Comparison of ENCODE assay signal across 17 cellular contexts in the genomic region with DNA sequence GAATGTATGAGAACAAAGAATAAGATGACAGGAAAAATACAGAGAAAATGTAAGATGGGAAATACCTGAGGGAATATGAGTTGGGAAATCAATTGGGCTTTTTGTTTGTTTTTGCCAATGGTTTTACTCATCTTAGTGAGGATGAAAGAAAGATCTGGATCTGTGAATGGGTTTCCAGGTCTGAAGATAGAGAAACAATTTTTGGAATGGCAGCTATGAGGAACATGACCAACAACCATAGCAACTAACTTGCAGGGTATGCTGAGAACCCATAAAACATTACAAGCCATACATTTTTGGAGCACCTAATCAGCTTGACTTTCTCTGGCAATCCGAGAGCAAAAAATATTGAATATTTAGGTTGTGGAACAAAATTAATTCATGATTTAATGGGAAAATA.
A peak's percentile ranks its signal among the peaks of the same experiment; 100 is the strongest.
DNase-seq lines count a peak whose midpoint lies in the region; ATAC-seq and TF ChIP-seq lines count a peak whose summit lies in the region.
"Had no signal": no experiment of that assay in that cellular context is flagged by ENCODE, and none has a peak within 500 bp of the region (broad histone marks: within the 10 kb centered on the region; RNA-seq: fewer than 3 reads in every experiment).

No MANE protein-coding gene starts in this region.

- H3K4me1 ChIP-seq in IMR-90 (ENCODE audit: control insufficient read depth, insufficient read depth, low read length) (no peaks in the 10 kb centered on the region), PC-9 (replicated peaks; ENCODE audit: insufficient read depth) (no peaks in the 10 kb centered on the region)
- H3K4me1 ChIP-seq: BE2C, HAP-1 had no signal

- no peaks in the 10 kb centered on the region for H3K4me1 Mint-ChIP-seq in stimulated activated naive B cell treated with anti-CD40 and anti-IgM and Interleukin-4, amounts not matched to agents 10 μg/mL and 1 μg/mL and 100 μg/mL, for 72 hours
- H3K4me1 Mint-ChIP-seq: CD4-positive, CD25-positive, alpha-beta regulatory T cell; CD8-positive, alpha-beta memory T cell had no signal

- no peak overlapping the region for H3K4me3 Mint-ChIP-seq in stimulated activated naive B cell treated with anti-CD40 and anti-IgM and Interleukin-4, amounts not matched to agents 10 μg/mL and 1 μg/mL and 100 μg/mL, for 72 hours
- H3K4me3 Mint-ChIP-seq: CD4-positive, CD25-positive, alpha-beta regulatory T cell; CD8-positive, alpha-beta memory T cell had no signal

- H3K4ac ChIP-seq in IMR-90 (ENCODE audit: low read depth, low read length), result no peak overlapping the region

- no peak overlapping the region for H3K4me2 ChIP-seq in IMR-90 (ENCODE audit: low read depth, low read length)
- no peak overlapping the region for H3K4me2 ChIP-seq in PC-9

- H4K91ac ChIP-seq in IMR-90 (ENCODE audit: insufficient read depth, low read depth, low read length), result no peak overlapping the region

- H3K9me3 Mint-ChIP-seq in stimulated activated naive B cell treated with anti-CD40 and anti-IgM and Interleukin-4, amounts not matched to agents 10 μg/mL and 1 μg/mL and 100 μg/mL, for 72 hours, result peaks cover 0 to 4% of the 10 kb centered on the region in 2 donors

- no peaks in the 10 kb centered on the region for H3K36me3 ChIP-seq in IMR-90 (ENCODE audit: control insufficient read depth, insufficient read depth, low read length)
- H3K36me3 ChIP-seq in PC-9 (ENCODE audit: low read depth), result no peaks in the 10 kb centered on the region
- H3K36me3 ChIP-seq: BE2C, HAP-1 had no signal

- no peak overlapping the region for H2AK5ac ChIP-seq in IMR-90 (ENCODE audit: low read depth, low read length)

- no peak overlapping the region for H3K23ac ChIP-seq in IMR-90 (ENCODE audit: low read depth, low read length)

- no peaks in the 10 kb centered on the region for H3K9me1 ChIP-seq in IMR-90 (ENCODE audit: insufficient read depth, low read length)

- H3K4me3 ChIP-seq in IMR-90 (ENCODE audit: insufficient read depth, low read depth, low read length) (no peak overlapping the region), PC-9 (no peak overlapping the region)
- H3K4me3 ChIP-seq: GM23248, HAP-1 had no signal

- ATAC-seq in IMR-90 (ENCODE audit: low read depth), result peak; percentile 32; the same call in 1 of the 2 replicates
- no peak for ATAC-seq in stimulated activated naive B cell treated with anti-CD40 and anti-IgM and Interleukin-4, amounts not matched to agents 10 μg/mL and 1 μg/mL and 100 μg/mL, for 72 hours (replicated peaks)
- ATAC-seq: HepG2 had no signal

- no peak overlapping the region for H3K27ac Mint-ChIP-seq in stimulated activated naive B cell treated with anti-CD40 and anti-IgM and Interleukin-4, amounts not matched to agents 10 μg/mL and 1 μg/mL and 100 μg/mL, for 72 hours
- H3K27ac Mint-ChIP-seq: CD4-positive, CD25-positive, alpha-beta regulatory T cell; CD8-positive, alpha-beta memory T cell had no signal

- no peaks in the 10 kb centered on the region for H4K20me1 ChIP-seq in IMR-90 (ENCODE audit: insufficient read depth, low read length)
- no peaks in the 10 kb centered on the region for H4K20me1 ChIP-seq in PC-9 (ENCODE audit: insufficient read depth)

- H2BK20ac ChIP-seq in IMR-90 (ENCODE audit: low read depth, low read length), result no peak overlapping the region

- DNase-seq in IMR-90 (no peak), astrocyte of the hippocampus (ENCODE audit: low read depth, low spot score) (peak; percentile 10), iris pigment epithelial cell (ENCODE audit: low read depth) (peak; percentile 37), PC-9 (no peak), DMS114 treated with DMSO at 0.1 percent for 48 hours (lab: John Stamatoyannopoulos, UW; ENCODE audit: unreplicated experiment) (no peak)
- no peak for DNase-seq in stimulated activated naive B cell treated with anti-CD40 and anti-IgM and Interleukin-4, amounts not matched to agents 10 μg/mL and 1 μg/mL and 100 μg/mL, for 72 hours
- no peak for DNase-seq in activated CD4-positive, alpha-beta T cell treated with anti-CD3 and anti-CD28 coated beads, Interleukin-2, amount 50 U/mL, for 4 hours
- DNase-seq: BE2C; C1 segment of cervical spinal cord; CD4-positive, CD25-positive, alpha-beta regulatory T cell; CD8-positive, alpha-beta memory T cell; COR-L47; DMS 273 treated with DMSO at 0.1 percent for 48 hours; GDM1; GM23248 had no signal

- TF ChIP-seq CTCF in IMR-90 (conservative IDR thresholded peaks at IDR 0.05; ENCODE audit: low read depth, low read length), result no peak
- no peak for TF ChIP-seq CTCF in PC-9 (conservative IDR thresholded peaks at IDR 0.05)

- H4K8ac ChIP-seq in IMR-90 (ENCODE audit: low read depth in 2 of 2, low read length in 2 of 2), result no peak overlapping the region

- intact Hi-C loops in IMR-90 (cut with micrococcal nuclease), result no loop called here
- intact Hi-C loops in PC-9 (cut with micrococcal nuclease; ENCODE audit: unreplicated experiment), result no loop called here

- no peak for TF ChIP-seq POLR2A in IMR-90 (IDR thresholded peaks at IDR 0.05; ENCODE audit: low read depth, low read length)

- no peaks in the 10 kb centered on the region for H3K79me2 ChIP-seq in PC-9 (ENCODE audit: low read depth)

- H4K5ac ChIP-seq in IMR-90 (ENCODE audit: low read depth, low read length), result no peak overlapping the region

- H3K9ac ChIP-seq in IMR-90 (ENCODE audit: low read depth, low read length), result no peak overlapping the region
- H3K9ac ChIP-seq: GM23248 had no signal

- in situ Hi-C loops in IMR-90 (cut with MboI; ENCODE audit: low sequenced_read_pairs), result no loop called here

- H3K18ac ChIP-seq in IMR-90 (ENCODE audit: low read depth, low read length), result no peak overlapping the region

- H3K56ac ChIP-seq in IMR-90 (ENCODE audit: extremely low read depth, insufficient read depth, low read length), result no peak overlapping the region

- no peak overlapping the region for H2AFZ ChIP-seq in IMR-90 (replicated peaks; ENCODE audit: low read length, poor library complexity)
- no peak overlapping the region for H2AFZ ChIP-seq in PC-9
- H2AFZ ChIP-seq: GM23248 had no signal

- H3K36me3 Mint-ChIP-seq in stimulated activated naive B cell treated with anti-CD40 and anti-IgM and Interleukin-4, amounts not matched to agents 10 μg/mL and 1 μg/mL and 100 μg/mL, for 72 hours, result no peaks in the 10 kb centered on the region
- H3K36me3 Mint-ChIP-seq: CD4-positive, CD25-positive, alpha-beta regulatory T cell; CD8-positive, alpha-beta memory T cell had no signal

- no peak overlapping the region for H3K14ac ChIP-seq in IMR-90 (replicated peaks; ENCODE audit: low read depth, low read length)

- H3K27me3 ChIP-seq in IMR-90 (ENCODE audit: control insufficient read depth, insufficient read depth, low read length) (no peaks in the 10 kb centered on the region; the same call in 1 of the 2 replicates), PC-9 (ENCODE audit: insufficient read depth, low read depth) (no peaks in the 10 kb centered on the region)
- H3K27me3 ChIP-seq: BE2C had no signal

- no peak for TF ChIP-seq RAD21 in IMR-90 (IDR thresholded peaks at IDR 0.05; ENCODE audit: low read length)

- H3K9me3 ChIP-seq in IMR-90 (ENCODE audit: control insufficient read depth, insufficient read depth, low read length) (no peaks in the 10 kb centered on the region), PC-9 (ENCODE audit: insufficient read depth, low read depth) (peaks cover 3% of the 10 kb centered on the region; the same call in 1 of the 2 replicates)
- H3K9me3 ChIP-seq: BE2C, HAP-1 had no signal

- dilution Hi-C loops in IMR-90 (cut with HindIII; ENCODE audit: low sequenced_read_pairs, unreplicated experiment), result no loop called here

- no peak overlapping the region for H3K27ac ChIP-seq in IMR-90 (ENCODE audit: insufficient read depth, low read length)
- H3K27ac ChIP-seq in PC-9, result no peak overlapping the region
- H3K27ac ChIP-seq: GM23248 had no signal

- CTCF ChIA-PET in IMR-90 (lab: Yijun Ruan, JAX) (no interaction called here), PC-9 (lab: Charles Lee) (no interaction called here)

- no peaks in the 10 kb centered on the region for H3K27me3 Mint-ChIP-seq in stimulated activated naive B cell treated with anti-CD40 and anti-IgM and Interleukin-4, amounts not matched to agents 10 μg/mL and 1 μg/mL and 100 μg/mL, for 72 hours
- H3K27me3 Mint-ChIP-seq: CD4-positive, CD25-positive, alpha-beta regulatory T cell had no signal

- H3K79me1 ChIP-seq in IMR-90 (ENCODE audit: low read depth in 1 of 2, low read length in 2 of 2), result no peaks in the 10 kb centered on the region

- no peak overlapping the region for H2BK120ac ChIP-seq in IMR-90 (ENCODE audit: low read depth, low read length)

- no peaks in the 10 kb centered on the region for H3F3A ChIP-seq in PC-9 (ENCODE audit: insufficient read depth, low read depth)

- H2AK9ac ChIP-seq in IMR-90 (replicated peaks; ENCODE audit: low read depth, low read length, poor library complexity), result no peak overlapping the region

- BruUV-seq in IMR-90 (replicated peaks; lab: Mats Ljungman, UMichigan) (no TSS peak), PC-9 (replicated peaks; lab: Mats Ljungman, UMichigan) (no TSS peak)

- POLR2A ChIA-PET in IMR-90 (lab: Charles Lee; ENCODE audit: unreplicated experiment) (no interaction called here), PC-9 (lab: Charles Lee; ENCODE audit: unreplicated experiment) (no interaction called here)

- no peak overlapping the region for H2BK5ac ChIP-seq in IMR-90 (ENCODE audit: low read depth, low read length, poor library complexity, severe bottlenecking)

- WGBS in IMR-90 (ENCODE audit: extremely low coverage in 2 of 2, insufficient read length in 1 of 2), 2 experiments, result 64% methylated on average over 1 of the region's 1 CpG; no CpG with 5 or more reads in 1 of the 2 experiments

- no peak overlapping the region for H2BK15ac ChIP-seq in IMR-90 (ENCODE audit: low read depth, low read length)

- H3K9me2 ChIP-seq in PC-9 (ENCODE audit: insufficient read depth), result no peaks in the 10 kb centered on the region

TF ChIP-seq in IMR-90, 13 proteins besides CTCF, POLR2A, EP300 and RAD21:
- TF ChIP-seq, protein P1, sequence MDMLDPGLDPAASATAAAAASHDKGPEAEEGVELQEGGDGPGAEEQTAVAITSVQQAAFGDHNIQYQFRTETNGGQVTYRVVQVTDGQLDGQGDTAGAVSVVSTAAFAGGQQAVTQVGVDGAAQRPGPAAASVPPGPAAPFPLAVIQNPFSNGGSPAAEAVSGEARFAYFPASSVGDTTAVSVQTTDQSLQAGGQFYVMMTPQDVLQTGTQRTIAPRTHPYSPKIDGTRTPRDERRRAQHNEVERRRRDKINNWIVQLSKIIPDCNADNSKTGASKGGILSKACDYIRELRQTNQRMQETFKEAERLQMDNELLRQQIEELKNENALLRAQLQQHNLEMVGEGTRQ (IDR thresholded peaks at IDR 0.05; ENCODE audit: low read depth, low read length), result no peak
TF ChIP-seq in IMR-90: peak in this region for 0.

Comparison
In these comparisons a context has a peak if more than half of its experiments do, and no peak if none do; other contexts are left out.
1. DNase-seq: peak in astrocyte of the hippocampus (single experiment) and iris pigment epithelial cell (single experiment); none in IMR-90 (single experiment), stimulated activated naive B cell treated with anti-CD40 and anti-IgM and Interleukin-4, amounts not matched to agents 10 μg/mL and 1 μg/mL and 100 μg/mL, for 72 hours (single experiment), activated CD4-positive, alpha-beta T cell treated with anti-CD3 and anti-CD28 coated beads, Interleukin-2, amount 50 U/mL, for 4 hours (0 of 2), PC-9 (0 of 2) and DMS114 treated with DMSO at 0.1 percent for 48 hours (single experiment).